25 cellular contexts compared by ENCODE assay signal in genomic region chr11:47483408-47483807, GRCh38. TPM values are rescaled to one million over a fixed set of nuclear protein-coding genes. Genes with fewer than 3 reads are reported as not detected.
DNase-seq lines count a peak whose midpoint lies in the region; ATAC-seq and FAIRE-seq lines count a peak whose summit lies in the region.
"Had no signal": no experiment of that assay in that cellular context is flagged by ENCODE, and none has a peak within 500 bp of the region (broad histone marks: within the 10 kb centered on the region; RNA-seq: fewer than 3 reads in every experiment).

No MANE protein-coding gene starts in this region.

- peaks cover 8 to 43% of the 10 kb centered on the region in 2 donors for H3K36me3 Mint-ChIP-seq in activated T-cell treated with anti-CD3 and anti-CD28 coated beads, Interleukin-2, amount 50 U/mL, for 72 hours (ENCODE audit: insufficient read depth in 2 of 2)
- H3K36me3 Mint-ChIP-seq in activated T-cell treated with anti-CD3 and anti-CD28 coated beads, Interleukin-2, amount 50 U/mL, for 4 hours (ENCODE audit: insufficient read depth): peaks cover 53% of the 10 kb centered on the region
- peaks cover 89% of the 10 kb centered on the region for H3K36me3 Mint-ChIP-seq in central memory CD8-positive, alpha-beta T cell (ENCODE audit: insufficient read depth)

- H4K20me1 ChIP-seq in Karpas-422 (ENCODE audit: insufficient read depth, low read depth, low read length): peaks cover 2% of the 10 kb centered on the region; the same call in 1 of the 2 replicates

- no peak for ATAC-seq in activated T-cell treated with anti-CD3 and anti-CD28 coated beads, Interleukin-2, amount 50 U/mL, for 72 hours (replicated peaks in 1 of 2)
- ATAC-seq in activated T-cell treated with anti-CD3 and anti-CD28 coated beads, Interleukin-2, amount 50 U/mL, for 4 hours: no peak
- no peak for ATAC-seq in central memory CD8-positive, alpha-beta T cell (replicated peaks; ENCODE audit: extremely low read depth, poor library complexity, severe bottlenecking)
- ATAC-seq in HG02852 (IDR thresholded peaks at IDR 0.05; ENCODE audit: unreplicated experiment): no peak
- ATAC-seq: Right ventricle myocardium inferior had no signal

- no peak overlapping the region for H3K4me3 ChIP-seq in Karpas-422 (ENCODE audit: low read length)

- H3K9ac ChIP-seq in Karpas-422 (ENCODE audit: low read length): no peak overlapping the region

- FAIRE-seq in urothelium cell line (lab: Jason Lieb, UNC): peak; percentile 71
- FAIRE-seq: HTR-8/SVneo, RCC 7860 had no signal

- no peak for DNase-seq in activated T-cell treated with anti-CD3 and anti-CD28 coated beads, Interleukin-2, amount 50 U/mL, for 72 hours
- no peak for DNase-seq in activated T-cell treated with anti-CD3 and anti-CD28 coated beads, Interleukin-2, amount 50 U/mL, for 4 hours
- DNase-seq in Karpas-422 (no peak), urothelium cell line (ENCODE audit: low spot score) (no peak), kidney tubule cell (ENCODE audit: low spot score) (no peak)
- no peak for DNase-seq in central memory CD8-positive, alpha-beta T cell (ENCODE audit: low spot score in 2 of 2)
- DNase-seq: AML-193; COR-L47; DMS153; GDM1; H9; NCI-H1417; NCI-H187; NCI-H2107; NCI-H510A; NCI-H748 treated with DMSO at 0.1 percent for 48 hours; NK-92 treated with Interleukin-12 subunit alpha and Interleukin-12 subunit beta, amount 100 ng/mL, for 24 hours had no signal

- H3K4me1 Mint-ChIP-seq in activated T-cell treated with anti-CD3 and anti-CD28 coated beads, Interleukin-2, amount 50 U/mL, for 72 hours (ENCODE audit: low read depth): peaks cover 16% of the 10 kb centered on the region
- H3K4me1 Mint-ChIP-seq in activated T-cell treated with anti-CD3 and anti-CD28 coated beads, Interleukin-2, amount 50 U/mL, for 4 hours (ENCODE audit: low read depth): peaks cover 1% of the 10 kb centered on the region
- peaks cover 6% of the 10 kb centered on the region for H3K4me1 Mint-ChIP-seq in central memory CD8-positive, alpha-beta T cell
- H3K4me1 Mint-ChIP-seq: H9 had no signal

- H3K4me3 Mint-ChIP-seq in activated T-cell treated with anti-CD3 and anti-CD28 coated beads, Interleukin-2, amount 50 U/mL, for 72 hours: no peak overlapping the region
- no peak overlapping the region for H3K4me3 Mint-ChIP-seq in activated T-cell treated with anti-CD3 and anti-CD28 coated beads, Interleukin-2, amount 50 U/mL, for 4 hours
- H3K4me3 Mint-ChIP-seq in central memory CD8-positive, alpha-beta T cell: no peak overlapping the region
- H3K4me3 Mint-ChIP-seq: H9 had no signal

- peaks cover 67% of the 10 kb centered on the region for H3K36me3 ChIP-seq in Karpas-422 (ENCODE audit: insufficient read depth, low read length)

- H3K27me3 Mint-ChIP-seq in activated T-cell treated with anti-CD3 and anti-CD28 coated beads, Interleukin-2, amount 50 U/mL, for 72 hours (ENCODE audit: low read depth): no peaks in the 10 kb centered on the region
- H3K27me3 Mint-ChIP-seq in activated T-cell treated with anti-CD3 and anti-CD28 coated beads, Interleukin-2, amount 50 U/mL, for 4 hours (ENCODE audit: low read depth): no peaks in the 10 kb centered on the region
- H3K27me3 Mint-ChIP-seq in central memory CD8-positive, alpha-beta T cell: no peaks in the 10 kb centered on the region

- H2AFZ ChIP-seq in Karpas-422 (ENCODE audit: low read length): no peak overlapping the region

- peaks cover 45% of the 10 kb centered on the region for H3K79me2 ChIP-seq in Karpas-422 (ENCODE audit: low read length)

- no peaks in the 10 kb centered on the region for H3K9me3 Mint-ChIP-seq in activated T-cell treated with anti-CD3 and anti-CD28 coated beads, Interleukin-2, amount 50 U/mL, for 72 hours
- H3K9me3 Mint-ChIP-seq in activated T-cell treated with anti-CD3 and anti-CD28 coated beads, Interleukin-2, amount 50 U/mL, for 4 hours: no peaks in the 10 kb centered on the region
- no peaks in the 10 kb centered on the region for H3K9me3 Mint-ChIP-seq in central memory CD8-positive, alpha-beta T cell
- H3K9me3 Mint-ChIP-seq: H9 had no signal

- H3K27me3 ChIP-seq in Karpas-422 (ENCODE audit: low read length): no peaks in the 10 kb centered on the region

- no peaks in the 10 kb centered on the region for H3K9me2 ChIP-seq in Karpas-422 (replicated peaks; ENCODE audit: insufficient read depth, low read length)

- H3K4me2 ChIP-seq in Karpas-422 (ENCODE audit: low read depth, low read length, poor library complexity, severe bottlenecking): peak overlapping the region; percentile 67

- H3K27ac ChIP-seq in Karpas-422 (ENCODE audit: low read length): peak overlapping the region; percentile 93
- H3K27ac ChIP-seq: C4-2B had no signal

- H3K27ac Mint-ChIP-seq in activated T-cell treated with anti-CD3 and anti-CD28 coated beads, Interleukin-2, amount 50 U/mL, for 72 hours: peak overlapping the region; percentile 91
- H3K27ac Mint-ChIP-seq in central memory CD8-positive, alpha-beta T cell (ENCODE audit: low read depth): peak overlapping the region; percentile 25

- H3K4me1 ChIP-seq in Karpas-422 (ENCODE audit: low read length): peaks cover 67% of the 10 kb centered on the region

- H3K9me3 ChIP-seq in Karpas-422 (ENCODE audit: low read length): no peaks in the 10 kb centered on the region

RNA-seq across cellular contexts. Expression of gene RAPSN, which starts 34.5 kb away (rescaled TPM):
- total RNA-seq in activated T-cell treated with anti-CD3 and anti-CD28 coated beads, Interleukin-2, amount 50 U/mL, for 72 hours: 1 to 10 TPM in 1 of 2 donors, under 1 TPM in 1; 0.77 to 1.3 TPM
- total RNA-seq in activated T-cell treated with anti-CD3 and anti-CD28 coated beads, Interleukin-2, amount 50 U/mL, for 4 hours: under 1 TPM; 0.46 to 0.53 (median 0.52) TPM
- 0.52 and 4.5 TPM in 2 replicates for total RNA-seq in Karpas-422 (2014; rRNA removed; shearing (Covaris generic); ENCODE audit: low replicate concordance)
- total RNA-seq: Daoy, OCI-LY7, SK-MEL-5 had no signal

RNA-seq across cellular contexts. Expression of gene PSMC3, which starts 57.2 kb away (rescaled TPM):
- total RNA-seq in activated T-cell treated with anti-CD3 and anti-CD28 coated beads, Interleukin-2, amount 50 U/mL, for 72 hours: 100 to 1,000 TPM; 121 to 149 TPM
- 100 to 1,000 TPM; 275 to 300 (median 299) TPM for total RNA-seq in activated T-cell treated with anti-CD3 and anti-CD28 coated beads, Interleukin-2, amount 50 U/mL, for 4 hours
- 40.6 and 119 TPM in 2 replicates for total RNA-seq in Karpas-422 (2014; rRNA removed; shearing (Covaris generic); ENCODE audit: low replicate concordance)
